Comparison of ENCODE assay signal across 26 cellular contexts in the genomic region with DNA sequence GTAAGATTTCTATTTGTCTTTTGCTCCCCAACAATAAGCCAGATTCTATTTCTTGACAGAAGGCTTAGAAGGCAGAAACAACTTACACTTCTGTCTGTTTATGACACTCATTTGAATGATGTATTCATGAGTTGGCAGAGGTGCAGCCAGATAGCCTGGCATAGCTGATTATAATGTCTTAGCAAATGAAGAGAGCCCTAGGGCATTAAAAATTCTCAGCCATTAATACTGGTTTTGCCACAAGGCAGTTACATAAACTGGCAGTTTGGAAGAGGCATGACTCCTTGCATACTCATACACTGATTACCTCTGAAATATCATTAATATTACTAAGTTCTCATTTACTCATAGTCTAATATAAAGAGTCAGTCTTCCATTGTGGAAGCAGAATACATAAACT.
"Had no signal": no experiment of that assay in that cellular context is flagged by ENCODE, and none has a peak within 500 bp of the region (broad histone marks: within the 10 kb centered on the region; RNA-seq: fewer than 3 reads in every experiment).

No MANE protein-coding gene starts in this region.

- H3K27me3 ChIP-seq: cardiac muscle cell, sigmoid colon, testis, uterus had no signal

- H3K4me3 Mint-ChIP-seq: activated CD4-positive, alpha-beta memory T cell treated with anti-CD3 and anti-CD28 coated beads for 36 hours; activated naive CD8-positive, alpha-beta T cell treated with anti-CD3 and anti-CD28 coated beads for 36 hours; dendritic cell treated with granulocyte-macrophage colony-stimulating factor and Interleukin-4, amounts not matched to agents 40 ng/mL and 50 ng/mL, for 4 days; immature natural killer cell; natural killer cell had no signal

- H3K27ac Mint-ChIP-seq: activated CD4-positive, alpha-beta memory T cell treated with anti-CD3 and anti-CD28 coated beads for 36 hours; activated naive CD8-positive, alpha-beta T cell treated with anti-CD3 and anti-CD28 coated beads for 36 hours; dendritic cell treated with granulocyte-macrophage colony-stimulating factor and Interleukin-4, amounts not matched to agents 40 ng/mL and 50 ng/mL, for 4 days; immature natural killer cell; natural killer cell; progenitor cell of endocrine pancreas had no signal

- H3K4me1 ChIP-seq: left ventricle myocardium inferior, sigmoid colon, testis, uterus had no signal

- H3K4me2 ChIP-seq: smooth muscle cell had no signal

- ATAC-seq: natural killer cell had no signal

- H3K36me3 Mint-ChIP-seq: activated CD4-positive, alpha-beta memory T cell treated with anti-CD3 and anti-CD28 coated beads for 36 hours; activated naive CD8-positive, alpha-beta T cell treated with anti-CD3 and anti-CD28 coated beads for 36 hours; immature natural killer cell; natural killer cell had no signal

- H3K4me3 ChIP-seq: cardiac muscle cell, left ventricle myocardium inferior, sigmoid colon, smooth muscle cell, testis, uterus had no signal

- H3K4me1 Mint-ChIP-seq: activated naive CD8-positive, alpha-beta T cell treated with anti-CD3 and anti-CD28 coated beads for 36 hours; immature natural killer cell; natural killer cell had no signal

- H3K27me3 Mint-ChIP-seq: activated CD4-positive, alpha-beta memory T cell treated with anti-CD3 and anti-CD28 coated beads for 36 hours; activated naive CD8-positive, alpha-beta T cell treated with anti-CD3 and anti-CD28 coated beads for 36 hours; dendritic cell treated with granulocyte-macrophage colony-stimulating factor and Interleukin-4, amounts not matched to agents 40 ng/mL and 50 ng/mL, for 4 days; progenitor cell of endocrine pancreas had no signal

- H3K27ac ChIP-seq: cardiac muscle cell, left ventricle myocardium inferior, sigmoid colon, testis, uterus had no signal

- H3K36me3 ChIP-seq: cardiac muscle cell, left ventricle myocardium inferior, sigmoid colon, uterus had no signal

- DNase-seq: activated CD4-positive, alpha-beta memory T cell treated with anti-CD3 and anti-CD28 coated beads for 36 hours; activated CD4-positive, alpha-beta T cell treated with anti-CD3 and anti-CD28 coated beads for 48 hours; activated naive CD4-positive, alpha-beta T cell treated with Interleukin-2 at 50 U/mL for 16 hours; activated naive CD8-positive, alpha-beta T cell treated with anti-CD3 and anti-CD28 coated beads for 36 hours; activated T-cell treated with anti-CD3 and anti-CD28 coated beads, Interleukin-2, amount 50 U/mL, for 48 hours; amniotic stem cell; effector CD4-positive, alpha-beta T cell; foreskin melanocyte; immature natural killer cell; kidney glomerular epithelial cell; left ventricle myocardium inferior; midbrain; natural killer cell; retina; sigmoid colon; stimulated activated CD4-positive, alpha-beta T cell treated with anti-CD3 and anti-CD28 coated beads, Interleukin-15, amount 100 ng/mL, for 24 hours; stimulated activated CD4-positive, alpha-beta T cell treated with anti-CD3 and anti-CD28 coated beads, Interleukin-2, amount 100 ng/mL, for 48 hours; stimulated activated naive CD4-positive, alpha-beta T cell; testis; trophoblast cell; uterus had no signal

- FAIRE-seq: endometrium had no signal

- H3K9me3 ChIP-seq: sigmoid colon, testis, uterus had no signal
